6 cellular contexts compared by ENCODE assay signal in genomic region chr6:99459133-99459532, GRCh38. TPM values are rescaled to one million over a fixed set of nuclear protein-coding genes. Genes with fewer than 3 reads are reported as not detected.
DNase-seq lines count a peak whose midpoint lies in the region; ATAC-seq, FAIRE-seq and TF ChIP-seq lines count a peak whose summit lies in the region.
"Not testable (repeated sequence)": the region's sequence is repeated elsewhere in the genome, so short reads cannot be mapped to it uniquely, and the experiment has no call there.

No MANE protein-coding gene starts in this region.

- TF ChIP-seq EP300 in K562 (IDR thresholded peaks at IDR 0.05; ENCODE audit: low read length); HepG2 (IDR thresholded peaks at IDR 0.05; ENCODE audit: low read depth in 2 of 2, low read length in 2 of 2); HepG2 (CRISPR knock-in tag; IDR thresholded peaks at IDR 0.05; ENCODE audit: borderline replicate concordance): not testable (repeated sequence)

- not testable (repeated sequence) for H3K27me3 ChIP-seq in Panc1 (ENCODE audit: control insufficient read depth, insufficient read depth, low read length); K562 (ENCODE audit: control insufficient read depth in 2 of 2, insufficient read depth in 2 of 2, low read length in 2 of 2); HepG2 (ENCODE audit: control insufficient read depth in 1 of 2, insufficient read depth in 2 of 2, low read length in 2 of 2)

- H3K9me1 ChIP-seq in K562 (ENCODE audit: control insufficient read depth, insufficient read depth, low read length), result not testable (repeated sequence)

- ATAC-seq in Panc1, K562, HepG2: not testable (repeated sequence)

- not testable (repeated sequence) for H3K4me2 ChIP-seq in K562 (ENCODE audit: insufficient read depth, low read length); HepG2 (ENCODE audit: low read depth, low read length)

- not testable (repeated sequence) for H3K27ac ChIP-seq in HEK293 (ENCODE audit: extremely low read depth, low read depth, low read length); Panc1 (ENCODE audit: low read length); K562 (ENCODE audit: extremely low read depth, low read depth, low read length); HepG2 (ENCODE audit: extremely low read length, insufficient read depth, low read length)

- DNase-seq in GM12891 (ENCODE audit: insufficient read length, low spot score); Panc1 (ENCODE audit: low read depth, low spot score); K562 (ENCODE audit: extremely low read depth in 1 of 4, low spot score in 3 of 4); HepG2 (ENCODE audit: low spot score): not testable (repeated sequence)
- peak; percentile 0 for DNase-seq in RCC 7860 (ENCODE audit: low spot score)

- H4K20me1 ChIP-seq in K562 (replicated peaks; ENCODE audit: control insufficient read depth, insufficient read depth, low read length); HepG2 (ENCODE audit: insufficient read depth, low read length): not testable (repeated sequence)

- not testable (repeated sequence) for TF ChIP-seq POLR2A in GM12891 (IDR thresholded peaks at IDR 0.05; ENCODE audit: low read depth, low read length); K562 (conservative IDR thresholded peaks at IDR 0.05); HepG2 (IDR thresholded peaks at IDR 0.05; ENCODE audit: insufficient read depth in 1 of 2, low read depth in 2 of 2, low read length in 2 of 2)

- H3K9me3 ChIP-seq in HEK293 (ENCODE audit: control insufficient read depth, insufficient read depth, low read depth, low read length); Panc1 (ENCODE audit: control insufficient read depth, insufficient read depth, low read depth, low read length); K562 (replicated peaks; ENCODE audit: control insufficient read depth, insufficient read depth, low read depth, low read length); HepG2 (ENCODE audit: low read length): not testable (repeated sequence)

- TF ChIP-seq RAD21 in K562 (CRISPR knock-in tag; conservative IDR thresholded peaks at IDR 0.05 in 1 of 2, IDR thresholded peaks at IDR 0.05 in 1 of 2); HepG2 (CRISPR knock-in tag; IDR thresholded peaks at IDR 0.05): not testable (repeated sequence)

- H3K4me1 ChIP-seq in HEK293 (ENCODE audit: control insufficient read depth, insufficient read depth, low read length); Panc1 (ENCODE audit: control insufficient read depth, insufficient read depth, low read length); K562 (replicated peaks in 1 of 2; ENCODE audit: control insufficient read depth in 2 of 2, insufficient read depth in 2 of 2, low read length in 2 of 2); HepG2 (ENCODE audit: insufficient read depth, low read length): not testable (repeated sequence)

- POLR2A ChIA-PET in HEK293 (lab: Yijun Ruan, JAX); Panc1 (lab: Charles Lee); K562 (lab: Yijun Ruan, JAX); HepG2 (lab: Yijun Ruan, JAX): not testable (repeated sequence)

- FAIRE-seq in GM12891 (lab: Jason Lieb, UNC) (peak; percentile 72), HepG2 (lab: Jason Lieb, UNC) (peak; percentile 4)
- FAIRE-seq in RCC 7860 (lab: Jason Lieb, UNC); K562 (lab: Jason Lieb, UNC): not testable (repeated sequence)

- WGBS in K562 (ENCODE audit: insufficient coverage, low coverage, missing lambda C conversion rate), result 95% methylated on average over 2 of the region's 2 CpGs
- WGBS in HepG2 (ENCODE audit: low lambda C conversion rate), result 87% methylated on average over 2 of the region's 2 CpGs

- TF ChIP-seq CTCF in HEK293 (tag by site-specific recombination; IDR thresholded peaks at IDR 0.05); Panc1 (IDR thresholded peaks at IDR 0.05); K562 (IDR thresholded peaks at IDR 0.05 in 2 of 3, conservative IDR thresholded peaks at IDR 0.05 in 1 of 3; ENCODE audit: insufficient read depth in 2 of 3, low read depth in 1 of 3, low read length in 3 of 3); HepG2 (CRISPR knock-in tag; IDR thresholded peaks at IDR 0.05): not testable (repeated sequence)

- CTCF ChIA-PET in HEK293 (lab: Yijun Ruan, JAX), result interaction anchor here (0.6 to 1.2 kb wide), 2 partner anchors 13 to 55 kb away, joined by 4 read pairs; no protein-coding TSS in a partner anchor
- CTCF ChIA-PET in Panc1 (lab: Charles Lee); K562 (lab: Yijun Ruan, JAX; ENCODE audit: low intra/inter-chr PET ratio); HepG2 (lab: Yijun Ruan, JAX; ENCODE audit: low intra/inter-chr PET ratio, low total read pairs): not testable (repeated sequence)

- H3K36me3 ChIP-seq in HEK293 (ENCODE audit: control insufficient read depth in 2 of 2, insufficient read depth in 1 of 2, low read length in 2 of 2) (peaks cover 22 to 32% of the 10 kb centered on the region in 2 experiments), K562 (ENCODE audit: control insufficient read depth, insufficient read depth, low read length) (peaks cover 26% of the 10 kb centered on the region; the same call in 1 of the 3 replicates), HepG2 (replicated peaks in 1 of 2; ENCODE audit: control insufficient read depth in 1 of 2, insufficient read depth in 2 of 2, low read length in 2 of 2) (0 out of 5 replicates have a peak, but pooled peaks cover 0 to 12% of the 10 kb centered on the region in 2 experiments)
- H3K36me3 ChIP-seq in Panc1 (ENCODE audit: control insufficient read depth, insufficient read depth, low read length), result not testable (repeated sequence)

- intact Hi-C loops in Panc1 (cut with micrococcal nuclease; ENCODE audit: unreplicated experiment); K562 (cut with micrococcal nuclease); HepG2 (cut with micrococcal nuclease; ENCODE audit: unreplicated experiment): not testable (repeated sequence)

- in situ Hi-C loops in Panc1 (cut with HindIII; ENCODE audit: low pct_unique_long_range_greater_than_20kb, low sequenced_read_pairs); K562 (cut with MboI); HepG2 (cut with HindIII; ENCODE audit: extremely low pct_ligation_motif_present, low pct_unique_long_range_greater_than_20kb): not testable (repeated sequence)

- not testable (repeated sequence) for H2AFZ ChIP-seq in K562 (ENCODE audit: low read depth, low read length); HepG2 (ENCODE audit: low read length)

- BruUV-seq in Panc1 (replicated peaks; lab: Mats Ljungman, UMichigan), result TSS peak; percentile 22
- not testable (repeated sequence) for BruUV-seq in K562 (replicated peaks; lab: Mats Ljungman, UMichigan); HepG2 (replicated peaks; lab: Mats Ljungman, UMichigan)

- not testable (repeated sequence) for H3K79me2 ChIP-seq in K562 (ENCODE audit: control insufficient read depth, insufficient read depth, low read length); HepG2 (ENCODE audit: insufficient read depth, low read length)

- H3K9ac ChIP-seq in K562 (ENCODE audit: insufficient read depth in 1 of 2, low read depth in 2 of 2, low read length in 2 of 2); HepG2 (ENCODE audit: insufficient read depth, low read depth, low read length): not testable (repeated sequence)

- H3K4me3 ChIP-seq in HEK293 (ENCODE audit: low read depth, low read length); Panc1 (ENCODE audit: low read depth in 2 of 2, low read length in 2 of 2); K562; HepG2 (replicated peaks in 1 of 3; ENCODE audit: insufficient read depth in 1 of 3, low read depth in 2 of 3, low read length in 3 of 3): not testable (repeated sequence)

RNA-seq across cellular contexts. Expression of gene PNISR, which starts 34.0 kb away (rescaled TPM):
- 98.7 TPM for polyA plus RNA-seq in GM12891 (2012; ENCODE audit: low read depth, missing spikeins)
- total RNA-seq in Panc1 (2021; ENCODE audit: unreplicated experiment), result 91.3 TPM
- 43.4 TPM for polyA plus RNA-seq in Panc1 (2012; ENCODE audit: insufficient read length)
- 132 and 537 TPM in 2 replicates for total RNA-seq in K562 (2011; cell fraction: chromatin; rRNA removed; ENCODE audit: low replicate concordance)
- 52.2 and 76.1 TPM in 2 replicates for total RNA-seq in K562 (2011; cell fraction: nucleolus; rRNA removed)
- total RNA-seq in K562 (2011; cell fraction: nucleoplasm; rRNA removed), result 205 and 438 TPM in 2 replicates
- 97.4 and 104 TPM in 2 replicates for total RNA-seq in K562 (2014; rRNA removed)
- 147 and 163 TPM in 2 replicates for total RNA-seq in K562 (2014; rRNA removed; fragmentation: Illumina TruSeq; extraction: Trizol)
- 135 and 150 TPM in 2 replicates for total RNA-seq in K562 (2015; rRNA removed; fragmentation: Illumina TruSeq; extraction: Trizol)
- total RNA-seq in K562 (2021), result 105 and 107 TPM in 2 replicates
- polyA plus RNA-seq in K562 (2011; rRNA removed), result 122 and 131 TPM in 2 replicates
- 19.6 and 43.7 TPM in 2 replicates for polyA plus RNA-seq in K562 (2011; cell fraction: cytosol; rRNA removed)
- 345 and 382 TPM in 2 replicates for polyA plus RNA-seq in K562 (2011; cell fraction: nucleus; rRNA removed)
- 113 and 132 TPM in 2 replicates for polyA plus RNA-seq in K562 (2012)
- 152 and 205 TPM in 2 replicates for polyA plus RNA-seq in K562 (2014; fragmentation: Illumina TruSeq; extraction: Trizol)
- polyA plus RNA-seq in K562 (2014; fragmentation: Nextera tagmentation; extraction: Ambion mirVana), result 100 to 1,000 TPM; 108 to 112 TPM
- 188 and 206 TPM in 2 replicates for polyA plus RNA-seq in K562 (2014; rRNA removed)
- polyA minus RNA-seq in K562 (2011; rRNA and poly(A)+ RNA removed), result 87.7 and 99.4 TPM in 2 replicates
- 18.7 and 23.8 TPM in 2 replicates for polyA minus RNA-seq in K562 (2011; cell fraction: cytosol; rRNA and poly(A)+ RNA removed)
- 115 and 210 TPM in 2 replicates for polyA minus RNA-seq in K562 (2011; cell fraction: nucleus; rRNA and poly(A)+ RNA removed)
- 29.7 and 48.0 TPM in 2 replicates for total RNA-seq in HepG2 (2016; rRNA removed; fragmentation: Illumina TruSeq; extraction: Trizol)
- 7.4 and 8.5 TPM in 2 replicates for total RNA-seq in HepG2 (2016; cell fraction: cytosol; rRNA removed; fragmentation: Illumina TruSeq; extraction: Trizol; ENCODE audit: low read depth)
- 30.4 and 48.4 TPM in 2 replicates for total RNA-seq in HepG2 (2016; cell fraction: insoluble cytoplasmic fraction; rRNA removed; fragmentation: Illumina TruSeq; extraction: Trizol)
- 10.1 and 11.9 TPM in 2 replicates for total RNA-seq in HepG2 (2016; cell fraction: membrane; rRNA removed; fragmentation: Illumina TruSeq; extraction: Trizol)
- total RNA-seq in HepG2 (2016; cell fraction: nucleus; rRNA removed; fragmentation: Illumina TruSeq; extraction: Trizol), result 96.9 and 105 TPM in 2 replicates
- 41.9 and 43.0 TPM in 2 replicates for polyA plus RNA-seq in HepG2 (2011; rRNA removed)
- 8.4 and 11.7 TPM in 2 replicates for polyA plus RNA-seq in HepG2 (2011; cell fraction: cytosol; rRNA removed)
- polyA plus RNA-seq in HepG2 (2011; cell fraction: nucleus; rRNA removed), result 108 and 145 TPM in 2 replicates
- polyA plus RNA-seq in HepG2 (2012), result 74.4 and 86.0 TPM in 2 replicates
- 0.80 and 1.4 TPM in 2 replicates for polyA plus RNA-seq in HepG2 (2016; cell fraction: cytosol; fragmentation: Illumina TruSeq; extraction: Trizol; ENCODE audit: low read depth)
- 37.3 and 39.1 TPM in 2 replicates for polyA plus RNA-seq in HepG2 (2016; cell fraction: insoluble cytoplasmic fraction; fragmentation: Illumina TruSeq; extraction: Trizol; ENCODE audit: low read depth)
- polyA plus RNA-seq in HepG2 (2016; cell fraction: membrane; fragmentation: Illumina TruSeq; extraction: Trizol; ENCODE audit: low read depth), result 1.9 and 2.1 TPM in 2 replicates
- polyA plus RNA-seq in HepG2 (2016; cell fraction: nucleus; fragmentation: Illumina TruSeq; extraction: Trizol; ENCODE audit: insufficient read depth, low read depth), result 161 and 180 TPM in 2 replicates
- 21.2 and 33.6 TPM in 2 replicates for polyA minus RNA-seq in HepG2 (2011; rRNA and poly(A)+ RNA removed; ENCODE audit: low replicate concordance)
- polyA minus RNA-seq in HepG2 (2011; cell fraction: cytosol; rRNA and poly(A)+ RNA removed), result 9.4 and 10.3 TPM in 2 replicates
- 216 and 237 TPM in 2 replicates for polyA minus RNA-seq in HepG2 (2011; cell fraction: nucleus; rRNA and poly(A)+ RNA removed)

RNA-seq across cellular contexts. Expression of gene USP45, which starts 56.1 kb away (rescaled TPM):
- polyA plus RNA-seq in GM12891 (2012; ENCODE audit: low read depth, missing spikeins), result 5.3 TPM
- total RNA-seq in Panc1 (2021; ENCODE audit: unreplicated experiment), result 13.8 TPM
- polyA plus RNA-seq in Panc1 (2012; ENCODE audit: insufficient read length), result 6.1 TPM
- 22.4 and 79.4 TPM in 2 replicates for total RNA-seq in K562 (2011; cell fraction: chromatin; rRNA removed; ENCODE audit: low replicate concordance)
- total RNA-seq in K562 (2011; cell fraction: nucleolus; rRNA removed), result 8.0 and 12.8 TPM in 2 replicates
- total RNA-seq in K562 (2011; cell fraction: nucleoplasm; rRNA removed), result 19.3 and 32.3 TPM in 2 replicates
- 11.6 and 15.3 TPM in 2 replicates for total RNA-seq in K562 (2014; rRNA removed)
- 34.7 and 42.0 TPM in 2 replicates for total RNA-seq in K562 (2014; rRNA removed; fragmentation: Illumina TruSeq; extraction: Trizol)
- 25.7 and 29.8 TPM in 2 replicates for total RNA-seq in K562 (2015; rRNA removed; fragmentation: Illumina TruSeq; extraction: Trizol)
- 22.3 and 22.6 TPM in 2 replicates for total RNA-seq in K562 (2021)
- polyA plus RNA-seq in K562 (2011; rRNA removed), result 23.7 and 24.5 TPM in 2 replicates
- polyA plus RNA-seq in K562 (2011; cell fraction: cytosol; rRNA removed), result 3.3 and 6.6 TPM in 2 replicates
- polyA plus RNA-seq in K562 (2011; cell fraction: nucleus; rRNA removed), result 17.4 and 20.0 TPM in 2 replicates
- polyA plus RNA-seq in K562 (2012), result 16.4 and 19.6 TPM in 2 replicates
- 25.1 and 31.9 TPM in 2 replicates for polyA plus RNA-seq in K562 (2014; fragmentation: Illumina TruSeq; extraction: Trizol)
- polyA plus RNA-seq in K562 (2014; fragmentation: Nextera tagmentation; extraction: Ambion mirVana), result 10 to 100 TPM; 60.7 TPM
- 22.0 and 25.9 TPM in 2 replicates for polyA plus RNA-seq in K562 (2014; rRNA removed)
- 29.4 and 30.5 TPM in 2 replicates for polyA minus RNA-seq in K562 (2011; rRNA and poly(A)+ RNA removed)
- polyA minus RNA-seq in K562 (2011; cell fraction: cytosol; rRNA and poly(A)+ RNA removed), result 8.0 and 9.7 TPM in 2 replicates
- polyA minus RNA-seq in K562 (2011; cell fraction: nucleus; rRNA and poly(A)+ RNA removed), result 12.1 and 22.5 TPM in 2 replicates
- total RNA-seq in HepG2 (2016; rRNA removed; fragmentation: Illumina TruSeq; extraction: Trizol), result 14.5 and 15.8 TPM in 2 replicates
- total RNA-seq in HepG2 (2016; cell fraction: cytosol; rRNA removed; fragmentation: Illumina TruSeq; extraction: Trizol; ENCODE audit: low read depth), result 25.2 and 25.5 TPM in 2 replicates
- 11.7 and 15.3 TPM in 2 replicates for total RNA-seq in HepG2 (2016; cell fraction: insoluble cytoplasmic fraction; rRNA removed; fragmentation: Illumina TruSeq; extraction: Trizol)
- total RNA-seq in HepG2 (2016; cell fraction: membrane; rRNA removed; fragmentation: Illumina TruSeq; extraction: Trizol), result 13.7 and 19.0 TPM in 2 replicates
- 16.7 and 20.4 TPM in 2 replicates for total RNA-seq in HepG2 (2016; cell fraction: nucleus; rRNA removed; fragmentation: Illumina TruSeq; extraction: Trizol)
- 5.6 and 5.8 TPM in 2 replicates for polyA plus RNA-seq in HepG2 (2011; rRNA removed)
- polyA plus RNA-seq in HepG2 (2011; cell fraction: cytosol; rRNA removed), result 1.4 and 2.4 TPM in 2 replicates
- 11.8 and 17.5 TPM in 2 replicates for polyA plus RNA-seq in HepG2 (2011; cell fraction: nucleus; rRNA removed)
- 8.0 and 9.3 TPM in 2 replicates for polyA plus RNA-seq in HepG2 (2012)
- 1.8 and 2.0 TPM in 2 replicates for polyA plus RNA-seq in HepG2 (2016; cell fraction: cytosol; fragmentation: Illumina TruSeq; extraction: Trizol; ENCODE audit: low read depth)
- 9.1 and 10.8 TPM in 2 replicates for polyA plus RNA-seq in HepG2 (2016; cell fraction: insoluble cytoplasmic fraction; fragmentation: Illumina TruSeq; extraction: Trizol; ENCODE audit: low read depth)
- 2.6 and 3.5 TPM in 2 replicates for polyA plus RNA-seq in HepG2 (2016; cell fraction: membrane; fragmentation: Illumina TruSeq; extraction: Trizol; ENCODE audit: low read depth)
- 17.2 and 22.7 TPM in 2 replicates for polyA plus RNA-seq in HepG2 (2016; cell fraction: nucleus; fragmentation: Illumina TruSeq; extraction: Trizol; ENCODE audit: insufficient read depth, low read depth)
- 7.0 and 8.1 TPM in 2 replicates for polyA minus RNA-seq in HepG2 (2011; rRNA and poly(A)+ RNA removed; ENCODE audit: low replicate concordance)
- polyA minus RNA-seq in HepG2 (2011; cell fraction: cytosol; rRNA and poly(A)+ RNA removed), result 4.6 and 6.3 TPM in 2 replicates
- polyA minus RNA-seq in HepG2 (2011; cell fraction: nucleus; rRNA and poly(A)+ RNA removed), result 30.4 and 36.2 TPM in 2 replicates
